Comparison of ENCODE assay signal across 20 cellular contexts in the genomic region with DNA sequence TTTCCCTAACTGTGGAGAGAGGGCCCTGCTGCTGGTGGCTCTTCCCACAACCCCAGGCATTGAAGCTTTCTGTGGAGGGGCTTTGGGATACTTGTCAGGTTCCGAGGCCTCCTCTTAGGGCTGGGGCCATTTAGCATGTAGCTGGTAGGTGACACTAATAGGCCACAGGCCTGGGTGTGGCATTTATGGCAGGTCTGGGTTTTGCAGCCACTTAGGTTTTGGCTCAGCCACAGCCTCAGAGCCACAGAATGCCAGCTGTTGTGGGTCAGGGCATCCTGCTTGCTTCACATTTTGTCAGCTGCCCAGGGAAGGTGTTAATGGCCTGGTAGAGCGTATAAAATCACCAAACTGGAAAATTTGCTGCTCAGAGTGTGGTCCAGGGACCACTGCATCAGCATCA. TPM values are rescaled to one million over a fixed set of nuclear protein-coding genes. Genes with fewer than 3 reads are reported as not detected.
A peak's percentile ranks its signal among the peaks of the same experiment; 100 is the strongest.
DNase-seq lines count a peak whose midpoint lies in the region; ATAC-seq and TF ChIP-seq lines count a peak whose summit lies in the region.
"Had no signal": no experiment of that assay in that cellular context is flagged by ENCODE, and none has a peak within 500 bp of the region (broad histone marks: within the 10 kb centered on the region; RNA-seq: fewer than 3 reads in every experiment).

No MANE protein-coding gene starts in this region.

- H2AK5ac ChIP-seq in H9 (ENCODE audit: insufficient read length, low read length): no peak overlapping the region

- no peak overlapping the region for H2BK20ac ChIP-seq in H9 (ENCODE audit: low read depth, low read length, poor library complexity, severe bottlenecking)

- H4K91ac ChIP-seq in H9 (ENCODE audit: insufficient read length, low read depth, low read length): no peak overlapping the region

- H3K9me3 ChIP-seq in H9 (ENCODE audit: control insufficient read depth, low read depth, low read length) (no peaks in the 10 kb centered on the region), T-helper 17 cell (ENCODE audit: control insufficient read depth, low read length, poor library complexity, severe bottlenecking) (no peaks in the 10 kb centered on the region)
- H3K9me3 ChIP-seq: Peyer's patch, SJSA1 had no signal

- no peak overlapping the region for H2BK120ac ChIP-seq in H9 (ENCODE audit: low read depth, low read length, poor library complexity, severe bottlenecking)

- no peaks in the 10 kb centered on the region for H3K23me2 ChIP-seq in H9 (ENCODE audit: insufficient read length, low read depth, low read length, poor library complexity, severe bottlenecking)

- no peak overlapping the region for H4K8ac ChIP-seq in H9 (replicated peaks; ENCODE audit: insufficient read length, low read depth, low read length)

- H3K27me3 Mint-ChIP-seq in H9 (ENCODE audit: low read depth): no peaks in the 10 kb centered on the region
- H3K27me3 Mint-ChIP-seq in immature natural killer cell (ENCODE audit: low read depth in 3 of 3): peaks cover 8 to 13% (median 9%) of the 10 kb centered on the region in 3 donors
- H3K27me3 Mint-ChIP-seq in T-helper 17 cell: peaks cover 47% of the 10 kb centered on the region

- no peak overlapping the region for H3K18ac ChIP-seq in H9 (ENCODE audit: insufficient read length, low read depth, low read length)

- H3K4me1 ChIP-seq in H9 (ENCODE audit: insufficient read depth, low read length): peaks cover 12% of the 10 kb centered on the region
- H3K4me1 ChIP-seq: Peyer's patch had no signal

- peaks cover 60 to 66% of the 10 kb centered on the region in 2 experiments for H3K4me1 Mint-ChIP-seq in H9
- H3K4me1 Mint-ChIP-seq in immature natural killer cell: peaks cover 4 to 16% of the 10 kb centered on the region in 2 donors
- H3K4me1 Mint-ChIP-seq in T-helper 17 cell: peaks cover 5% of the 10 kb centered on the region
- H3K4me1 Mint-ChIP-seq: CD4-positive, alpha-beta memory T cell had no signal

- H2BK5ac ChIP-seq in H9 (ENCODE audit: insufficient read length, low read length): no peak overlapping the region

- TF ChIP-seq CTCF in H9 (conservative IDR thresholded peaks at IDR 0.05): no peak

- H3K27ac Mint-ChIP-seq in H9: no peak overlapping the region
- no peak overlapping the region for H3K27ac Mint-ChIP-seq in immature natural killer cell
- no peak overlapping the region for H3K27ac Mint-ChIP-seq in T-helper 17 cell
- H3K27ac Mint-ChIP-seq: CD4-positive, alpha-beta memory T cell; GM23338 had no signal

- H3K56ac ChIP-seq in H9 (ENCODE audit: insufficient read length, low read depth, low read length): no peak overlapping the region

- H3K9ac ChIP-seq in H9 (ENCODE audit: extremely low read depth, insufficient read length, low read length): no peak overlapping the region

- H3K27ac ChIP-seq in H9 (ENCODE audit: insufficient read length, low read depth, low read length): no peak overlapping the region
- H3K27ac ChIP-seq in substantia nigra (ENCODE audit: low read depth, low read length, poor library complexity, severe bottlenecking): peak overlapping the region; percentile 66
- H3K27ac ChIP-seq: Peyer's patch, SJSA1 had no signal

- H4K20me1 ChIP-seq in H9 (ENCODE audit: control insufficient read depth, insufficient read depth, insufficient read length): no peaks in the 10 kb centered on the region

- no peak overlapping the region for H2BK12ac ChIP-seq in H9 (ENCODE audit: insufficient read length, low read depth, low read length)

- no peaks in the 10 kb centered on the region for H3K9me3 Mint-ChIP-seq in H9
- no peaks in the 10 kb centered on the region for H3K9me3 Mint-ChIP-seq in immature natural killer cell
- H3K9me3 Mint-ChIP-seq: GM23338 had no signal

- H3T11ph ChIP-seq in H9 (ENCODE audit: low read length): no peak overlapping the region

- no peak overlapping the region for H2AFZ ChIP-seq in H9 (ENCODE audit: low read length)
- H2AFZ ChIP-seq: GM23338 had no signal

- no peak overlapping the region for H4K5ac ChIP-seq in H9 (ENCODE audit: insufficient read length, low read depth, low read length)

- DNase-seq in H9 (peak; percentile 10), ecto neural progenitor cell (ENCODE audit: low spot score) (peak; percentile 22), immature natural killer cell (peak in 2 of 3 donors; percentile 14 to 28), substantia nigra (lab: John Stamatoyannopoulos, UW) (no peak), T-helper 17 cell (no peak)
- DNase-seq: CD4-positive, alpha-beta memory T cell; DMS153; KG1; NCI-H1092 treated with DMSO at 0.1 percent for 48 hours; NCI-H1436 treated with DMSO at 0.1 percent for 48 hours; NCI-H1930; NCI-H2227 treated with DMSO at 0.1 percent for 48 hours; NCI-H510A treated with DMSO at 0.1 percent for 48 hours; NCI-H748 treated with DMSO at 0.1 percent for 48 hours; Peyer's patch had no signal

- H3K36me3 Mint-ChIP-seq in H9 (ENCODE audit: insufficient read depth in 1 of 3, low read depth in 3 of 3) (peaks cover 30 to 58% (median 48%) of the 10 kb centered on the region in 3 experiments), immature natural killer cell (no peaks in the 10 kb centered on the region), T-helper 17 cell (ENCODE audit: low read depth) (no peaks in the 10 kb centered on the region)
- H3K36me3 Mint-ChIP-seq: CD4-positive, alpha-beta memory T cell had no signal

- ATAC-seq in T-helper 17 cell (no peak), HG03175 (IDR thresholded peaks at IDR 0.05; ENCODE audit: unreplicated experiment) (no peak), HG02571 (IDR thresholded peaks at IDR 0.05; ENCODE audit: unreplicated experiment) (no peak)
- ATAC-seq: GM23338, HCT116 had no signal

- H3K79me2 ChIP-seq in H9 (ENCODE audit: insufficient read depth, low read length): no peaks in the 10 kb centered on the region; the same call in 1 of the 2 replicates

- no peaks in the 10 kb centered on the region for H3K27me3 ChIP-seq in H9 (ENCODE audit: insufficient read depth, low read length)
- H3K27me3 ChIP-seq: Peyer's patch had no signal

- WGBS in H9 (ENCODE audit: extremely low coverage, insufficient read length, low lambda C conversion rate): no CpG with 5 or more reads among the region's 2 CpGs

- H2BK15ac ChIP-seq in H9 (ENCODE audit: low read depth, low read length): no peak overlapping the region

- no peak overlapping the region for H3K4me3 Mint-ChIP-seq in H9
- H3K4me3 Mint-ChIP-seq in immature natural killer cell: no peak overlapping the region
- H3K4me3 Mint-ChIP-seq in T-helper 17 cell: no peak overlapping the region
- H3K4me3 Mint-ChIP-seq: CD4-positive, alpha-beta memory T cell; GM23338 had no signal

- no peak overlapping the region for H3K4ac ChIP-seq in H9 (ENCODE audit: low read depth, low read length)

- no peak overlapping the region for H3K23ac ChIP-seq in H9 (ENCODE audit: insufficient read length, low read depth, low read length)

- no peaks in the 10 kb centered on the region for H3K79me1 ChIP-seq in H9 (ENCODE audit: insufficient read depth, low read depth, low read length, poor library complexity, severe bottlenecking)

- no peak overlapping the region for H3K14ac ChIP-seq in H9 (ENCODE audit: insufficient read depth, low read length)

- H3K4me2 ChIP-seq in H9 (ENCODE audit: insufficient read depth, insufficient read length, low read length): no peak overlapping the region
- H3K4me2 ChIP-seq: GM23338 had no signal

RNA-seq across cellular contexts. Expression of a gene that starts 15.7 kb away (rescaled TPM):
- total RNA-seq in H9 (2021) (40.1 and 41.9 TPM in 2 replicates), T-helper 17 cell (under 1 TPM in 1 of 2 donors, not detected in 1; 0.29 TPM)
- under 1 TPM in 1 of 3 donors, not detected in 2; 0.03 TPM for polyA plus RNA-seq in immature natural killer cell
- total RNA-seq: CD4-positive, alpha-beta memory T cell had no signal
- polyA plus RNA-seq: CD4-positive, alpha-beta memory T cell had no signal

Comparison
In these comparisons a context has a peak if more than half of its experiments do, and no peak if none do; other contexts are left out.
1. DNase-seq: peak in H9 (single experiment), ecto neural progenitor cell (single experiment) and immature natural killer cell (2 of 3); none in substantia nigra (0 of 49) and T-helper 17 cell (0 of 3).
2. RNA of a gene that starts 15.7 kb away (total RNA-seq): 40.1 to 41.9 TPM in H9; 0.29 TPM in T-helper 17 cell; every median in the first group is over 10 times any median in the second.